Comparison of ENCODE assay signal across 16 cellular contexts in genomic region chr1:156931974-156932710, GRCh38. TPM values are rescaled to one million over a fixed set of nuclear protein-coding genes. Genes with fewer than 3 reads are reported as not detected.
"Had no signal": no experiment of that assay in that cellular context is flagged by ENCODE, and none has a peak within 500 bp of the region (broad histone marks: within the 10 kb centered on the region; RNA-seq: fewer than 3 reads in every experiment).

No MANE protein-coding gene starts in this region.

- H3K27me3 ChIP-seq: ovary had no signal

- H3K27ac Mint-ChIP-seq: activated CD4-positive, alpha-beta memory T cell treated with anti-CD3 and anti-CD28 coated beads, Interleukin-2, amount 10 ng/mL, durations not matched to agents 7 days and 5 days; activated naive CD8-positive, alpha-beta T cell treated with anti-CD3 and anti-CD28 coated beads for 36 hours; activated T-cell treated with anti-CD3 and anti-CD28 coated beads, Interleukin-2, amount 50 U/mL, for 72 hours; natural killer cell treated with Interleukin-12 subunit alpha and Interleukin-12 subunit beta and Interleukin-15 and Interleukin-18, amount 100 ng/mL, for 72 hours had no signal

- H3K9me3 Mint-ChIP-seq: activated CD4-positive, alpha-beta memory T cell treated with anti-CD3 and anti-CD28 coated beads, Interleukin-2, amount 10 ng/mL, durations not matched to agents 7 days and 5 days; activated naive CD8-positive, alpha-beta T cell treated with anti-CD3 and anti-CD28 coated beads for 36 hours; activated T-cell treated with anti-CD3 and anti-CD28 coated beads, Interleukin-2, amount 50 U/mL, for 72 hours; natural killer cell treated with Interleukin-12 subunit alpha and Interleukin-12 subunit beta and Interleukin-15 and Interleukin-18, amount 100 ng/mL, for 72 hours had no signal

- H3K36me3 ChIP-seq: cardiac muscle cell, colonic mucosa, ovary had no signal

- H3K4me3 ChIP-seq: cardiac muscle cell, colonic mucosa, ovary had no signal

- DNase-seq: activated CD4-positive, alpha-beta memory T cell treated with anti-CD3 and anti-CD28 coated beads, Interleukin-2, amount 10 ng/mL, durations not matched to agents 7 days and 5 days; activated CD8-positive, alpha-beta memory T cell treated with anti-CD3 and anti-CD28 coated beads, Interleukin-2, amount 50 U/mL, for 4 hours; activated gamma-delta T cell treated with Interleukin-2 at 50 U/mL for 16 hours; activated naive CD8-positive, alpha-beta T cell treated with anti-CD3 and anti-CD28 coated beads for 36 hours; activated T-cell treated with anti-CD3 and anti-CD28 coated beads, Interleukin-2, amount 50 U/mL, for 72 hours; colonic mucosa; effector CD8-positive, alpha-beta T cell; hippocampal formation; kidney glomerular epithelial cell; retina; T1000; tibial artery had no signal

- H3K4me1 ChIP-seq: colonic mucosa had no signal

- FAIRE-seq: small intestine had no signal

- H3K27ac ChIP-seq: cardiac muscle cell, colonic mucosa, ovary, tibial artery had no signal

- H3K9me3 ChIP-seq: colonic mucosa, ovary, tibial artery had no signal

- H3K36me3 Mint-ChIP-seq: activated naive CD8-positive, alpha-beta T cell treated with anti-CD3 and anti-CD28 coated beads for 36 hours; natural killer cell treated with Interleukin-12 subunit alpha and Interleukin-12 subunit beta and Interleukin-15 and Interleukin-18, amount 100 ng/mL, for 72 hours had no signal

- H3K4me3 Mint-ChIP-seq: activated CD4-positive, alpha-beta memory T cell treated with anti-CD3 and anti-CD28 coated beads, Interleukin-2, amount 10 ng/mL, durations not matched to agents 7 days and 5 days; activated naive CD8-positive, alpha-beta T cell treated with anti-CD3 and anti-CD28 coated beads for 36 hours; activated T-cell treated with anti-CD3 and anti-CD28 coated beads, Interleukin-2, amount 50 U/mL, for 72 hours; natural killer cell treated with Interleukin-12 subunit alpha and Interleukin-12 subunit beta and Interleukin-15 and Interleukin-18, amount 100 ng/mL, for 72 hours had no signal

- ATAC-seq: activated T-cell treated with anti-CD3 and anti-CD28 coated beads, Interleukin-2, amount 50 U/mL, for 72 hours; natural killer cell treated with Interleukin-12 subunit alpha and Interleukin-12 subunit beta and Interleukin-15 and Interleukin-18, amount 100 ng/mL, for 72 hours had no signal

RNA-seq across cellular contexts. Expression of gene LRRC71, which starts 11.7 kb away (rescaled TPM):
- total RNA-seq: activated CD4-positive, alpha-beta memory T cell treated with anti-CD3 and anti-CD28 coated beads, Interleukin-2, amount 10 ng/mL, durations not matched to agents 7 days and 5 days; activated naive CD8-positive, alpha-beta T cell treated with anti-CD3 and anti-CD28 coated beads for 36 hours; activated T-cell treated with anti-CD3 and anti-CD28 coated beads, Interleukin-2, amount 50 U/mL, for 72 hours; colonic mucosa; natural killer cell treated with Interleukin-12 subunit alpha and Interleukin-12 subunit beta and Interleukin-15 and Interleukin-18, amount 100 ng/mL, for 72 hours had no signal

RNA-seq across cellular contexts. Expression of gene PEAR1, which starts 38.6 kb away (rescaled TPM):
- total RNA-seq: activated naive CD8-positive, alpha-beta T cell treated with anti-CD3 and anti-CD28 coated beads for 36 hours had no signal
